In the genomic region with DNA sequence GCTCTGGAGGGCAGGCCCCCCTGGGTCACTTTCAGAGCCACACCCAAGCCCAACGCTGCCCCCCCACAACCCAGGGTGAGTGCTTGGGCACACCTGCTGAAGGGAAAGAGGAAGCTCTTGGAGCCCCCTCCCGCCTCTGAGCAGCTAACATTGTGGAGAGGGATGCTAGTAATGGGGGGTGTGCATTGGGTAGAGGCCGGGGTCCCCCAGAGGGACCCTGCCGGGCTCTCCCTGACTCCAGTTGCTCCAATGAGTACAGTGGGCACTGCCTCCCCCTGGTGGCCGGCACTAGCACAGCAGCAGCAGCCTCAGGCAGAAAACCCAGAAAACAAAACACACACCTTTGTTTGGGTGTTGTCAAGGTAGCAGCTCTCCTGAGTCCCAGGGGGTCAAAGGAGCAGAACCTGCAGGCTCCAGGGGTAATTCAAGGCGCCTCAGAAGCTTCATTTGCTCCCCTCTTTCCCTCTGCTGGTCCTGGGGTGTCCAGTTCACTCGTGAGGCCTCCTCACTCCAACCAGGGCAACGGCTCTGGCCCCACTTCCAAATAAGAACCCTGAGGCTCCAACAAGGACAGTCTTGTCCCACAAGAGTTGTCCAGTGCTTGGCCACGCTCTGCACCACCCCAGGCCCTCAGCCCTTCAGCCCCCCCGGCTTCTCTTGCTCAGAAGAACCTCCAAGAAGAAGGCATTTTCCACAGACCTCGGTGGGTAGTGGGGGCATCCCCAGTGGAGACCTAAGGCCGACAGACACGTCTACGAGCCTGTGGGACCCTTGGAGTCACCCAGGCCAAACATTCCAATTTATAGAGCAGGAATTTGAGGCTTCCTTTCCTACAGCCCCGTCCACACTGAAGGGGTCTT, we compare ENCODE assay signal across 1 cellular context.
TF ChIP-seq lines count a peak whose summit lies in the region.

No MANE protein-coding gene starts in this region.

TF ChIP-seq in K562, 482 proteins besides CTCF, POLR2A, EP300 and RAD21 (continued from another document and continues in another):
- TF ChIP-seq, protein P1, sequence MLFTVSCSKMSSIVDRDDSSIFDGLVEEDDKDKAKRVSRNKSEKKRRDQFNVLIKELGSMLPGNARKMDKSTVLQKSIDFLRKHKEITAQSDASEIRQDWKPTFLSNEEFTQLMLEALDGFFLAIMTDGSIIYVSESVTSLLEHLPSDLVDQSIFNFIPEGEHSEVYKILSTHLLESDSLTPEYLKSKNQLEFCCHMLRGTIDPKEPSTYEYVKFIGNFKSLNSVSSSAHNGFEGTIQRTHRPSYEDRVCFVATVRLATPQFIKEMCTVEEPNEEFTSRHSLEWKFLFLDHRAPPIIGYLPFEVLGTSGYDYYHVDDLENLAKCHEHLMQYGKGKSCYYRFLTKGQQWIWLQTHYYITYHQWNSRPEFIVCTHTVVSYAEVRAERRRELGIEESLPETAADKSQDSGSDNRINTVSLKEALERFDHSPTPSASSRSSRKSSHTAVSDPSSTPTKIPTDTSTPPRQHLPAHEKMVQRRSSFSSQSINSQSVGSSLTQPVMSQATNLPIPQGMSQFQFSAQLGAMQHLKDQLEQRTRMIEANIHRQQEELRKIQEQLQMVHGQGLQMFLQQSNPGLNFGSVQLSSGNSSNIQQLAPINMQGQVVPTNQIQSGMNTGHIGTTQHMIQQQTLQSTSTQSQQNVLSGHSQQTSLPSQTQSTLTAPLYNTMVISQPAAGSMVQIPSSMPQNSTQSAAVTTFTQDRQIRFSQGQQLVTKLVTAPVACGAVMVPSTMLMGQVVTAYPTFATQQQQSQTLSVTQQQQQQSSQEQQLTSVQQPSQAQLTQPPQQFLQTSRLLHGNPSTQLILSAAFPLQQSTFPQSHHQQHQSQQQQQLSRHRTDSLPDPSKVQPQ (CRISPR knock-in tag; IDR thresholded peaks at IDR 0.05; ENCODE audit: borderline replicate concordance): no peak
- TF ChIP-seq ZNF57 (CRISPR knock-in tag; IDR thresholded peaks at IDR 0.05) (no peak), BCL6 (CRISPR knock-in tag; IDR thresholded peaks at IDR 0.05) (no peak), CC2D1A (IDR thresholded peaks at IDR 0.05) (0 out of 2 replicates have a peak, but pooled peaks have one; percentile 51), XRCC5 (IDR thresholded peaks at IDR 0.05; ENCODE audit: low read depth, low read length) (peak; percentile 89), FIP1L1 (IDR thresholded peaks at IDR 0.05; ENCODE audit: low read depth, low read length, poor library complexity, severe bottlenecking) (peak; percentile 31), FOXK2 (conservative IDR thresholded peaks at IDR 0.05 in 1 of 2, IDR thresholded peaks at IDR 0.05 in 1 of 2; ENCODE audit: low read depth in 2 of 2) (no peak), L3MBTL2 (IDR thresholded peaks at IDR 0.05) (0 out of 2 replicates have a peak, but pooled peaks have one; percentile 14), KHSRP (IDR thresholded peaks at IDR 0.05) (no peak), C11orf30 (IDR thresholded peaks at IDR 0.05; ENCODE audit: low read depth) (no peak), FOXA3 (CRISPR knock-in tag; conservative IDR thresholded peaks at IDR 0.05 in 1 of 2, IDR thresholded peaks at IDR 0.05 in 1 of 2) (no peak), RFX1 (IDR thresholded peaks at IDR 0.05) (peak; percentile 75), HNRNPL (IDR thresholded peaks at IDR 0.05; ENCODE audit: low read depth, low read length) (no peak), ZNF41 (CRISPR knock-in tag; conservative IDR thresholded peaks at IDR 0.05) (0 out of 2 replicates have a peak, but pooled peaks have one; percentile 21), TAF7 (tag; IDR thresholded peaks at IDR 0.05) (no peak), ZC3H11A (IDR thresholded peaks at IDR 0.05; ENCODE audit: low read depth, low read length) (no peak), POLR2G (IDR thresholded peaks at IDR 0.05; ENCODE audit: low read depth, low read length) (peak; percentile 69)
- TF ChIP-seq, protein P2, sequence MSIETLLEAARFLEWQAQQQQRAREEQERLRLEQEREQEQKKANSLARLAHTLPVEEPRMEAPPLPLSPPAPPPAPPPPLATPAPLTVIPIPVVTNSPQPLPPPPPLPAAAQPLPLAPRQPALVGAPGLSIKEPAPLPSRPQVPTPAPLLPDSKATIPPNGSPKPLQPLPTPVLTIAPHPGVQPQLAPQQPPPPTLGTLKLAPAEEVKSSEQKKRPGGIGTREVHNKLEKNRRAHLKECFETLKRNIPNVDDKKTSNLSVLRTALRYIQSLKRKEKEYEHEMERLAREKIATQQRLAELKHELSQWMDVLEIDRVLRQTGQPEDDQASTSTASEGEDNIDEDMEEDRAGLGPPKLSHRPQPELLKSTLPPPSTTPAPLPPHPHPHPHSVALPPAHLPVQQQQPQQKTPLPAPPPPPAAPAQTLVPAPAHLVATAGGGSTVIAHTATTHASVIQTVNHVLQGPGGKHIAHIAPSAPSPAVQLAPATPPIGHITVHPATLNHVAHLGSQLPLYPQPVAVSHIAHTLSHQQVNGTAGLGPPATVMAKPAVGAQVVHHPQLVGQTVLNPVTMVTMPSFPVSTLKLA (conservative IDR thresholded peaks at IDR 0.05): 0 out of 4 replicates have a peak, but pooled peaks have one; percentile 9 to 16
- TF ChIP-seq, protein P3, sequence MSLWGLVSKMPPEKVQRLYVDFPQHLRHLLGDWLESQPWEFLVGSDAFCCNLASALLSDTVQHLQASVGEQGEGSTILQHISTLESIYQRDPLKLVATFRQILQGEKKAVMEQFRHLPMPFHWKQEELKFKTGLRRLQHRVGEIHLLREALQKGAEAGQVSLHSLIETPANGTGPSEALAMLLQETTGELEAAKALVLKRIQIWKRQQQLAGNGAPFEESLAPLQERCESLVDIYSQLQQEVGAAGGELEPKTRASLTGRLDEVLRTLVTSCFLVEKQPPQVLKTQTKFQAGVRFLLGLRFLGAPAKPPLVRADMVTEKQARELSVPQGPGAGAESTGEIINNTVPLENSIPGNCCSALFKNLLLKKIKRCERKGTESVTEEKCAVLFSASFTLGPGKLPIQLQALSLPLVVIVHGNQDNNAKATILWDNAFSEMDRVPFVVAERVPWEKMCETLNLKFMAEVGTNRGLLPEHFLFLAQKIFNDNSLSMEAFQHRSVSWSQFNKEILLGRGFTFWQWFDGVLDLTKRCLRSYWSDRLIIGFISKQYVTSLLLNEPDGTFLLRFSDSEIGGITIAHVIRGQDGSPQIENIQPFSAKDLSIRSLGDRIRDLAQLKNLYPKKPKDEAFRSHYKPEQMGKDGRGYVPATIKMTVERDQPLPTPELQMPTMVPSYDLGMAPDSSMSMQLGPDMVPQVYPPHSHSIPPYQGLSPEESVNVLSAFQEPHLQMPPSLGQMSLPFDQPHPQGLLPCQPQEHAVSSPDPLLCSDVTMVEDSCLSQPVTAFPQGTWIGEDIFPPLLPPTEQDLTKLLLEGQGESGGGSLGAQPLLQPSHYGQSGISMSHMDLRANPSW (CRISPR knock-in tag; IDR thresholded peaks at IDR 0.05): no peak
- TF ChIP-seq, protein P4, sequence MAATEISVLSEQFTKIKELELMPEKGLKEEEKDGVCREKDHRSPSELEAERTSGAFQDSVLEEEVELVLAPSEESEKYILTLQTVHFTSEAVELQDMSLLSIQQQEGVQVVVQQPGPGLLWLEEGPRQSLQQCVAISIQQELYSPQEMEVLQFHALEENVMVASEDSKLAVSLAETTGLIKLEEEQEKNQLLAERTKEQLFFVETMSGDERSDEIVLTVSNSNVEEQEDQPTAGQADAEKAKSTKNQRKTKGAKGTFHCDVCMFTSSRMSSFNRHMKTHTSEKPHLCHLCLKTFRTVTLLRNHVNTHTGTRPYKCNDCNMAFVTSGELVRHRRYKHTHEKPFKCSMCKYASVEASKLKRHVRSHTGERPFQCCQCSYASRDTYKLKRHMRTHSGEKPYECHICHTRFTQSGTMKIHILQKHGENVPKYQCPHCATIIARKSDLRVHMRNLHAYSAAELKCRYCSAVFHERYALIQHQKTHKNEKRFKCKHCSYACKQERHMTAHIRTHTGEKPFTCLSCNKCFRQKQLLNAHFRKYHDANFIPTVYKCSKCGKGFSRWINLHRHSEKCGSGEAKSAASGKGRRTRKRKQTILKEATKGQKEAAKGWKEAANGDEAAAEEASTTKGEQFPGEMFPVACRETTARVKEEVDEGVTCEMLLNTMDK (IDR thresholded peaks at IDR 0.05; ENCODE audit: borderline replicate concordance, insufficient read depth, low read depth, low read length, poor library complexity, severe bottlenecking): peak; percentile 37
- TF ChIP-seq, protein P5, sequence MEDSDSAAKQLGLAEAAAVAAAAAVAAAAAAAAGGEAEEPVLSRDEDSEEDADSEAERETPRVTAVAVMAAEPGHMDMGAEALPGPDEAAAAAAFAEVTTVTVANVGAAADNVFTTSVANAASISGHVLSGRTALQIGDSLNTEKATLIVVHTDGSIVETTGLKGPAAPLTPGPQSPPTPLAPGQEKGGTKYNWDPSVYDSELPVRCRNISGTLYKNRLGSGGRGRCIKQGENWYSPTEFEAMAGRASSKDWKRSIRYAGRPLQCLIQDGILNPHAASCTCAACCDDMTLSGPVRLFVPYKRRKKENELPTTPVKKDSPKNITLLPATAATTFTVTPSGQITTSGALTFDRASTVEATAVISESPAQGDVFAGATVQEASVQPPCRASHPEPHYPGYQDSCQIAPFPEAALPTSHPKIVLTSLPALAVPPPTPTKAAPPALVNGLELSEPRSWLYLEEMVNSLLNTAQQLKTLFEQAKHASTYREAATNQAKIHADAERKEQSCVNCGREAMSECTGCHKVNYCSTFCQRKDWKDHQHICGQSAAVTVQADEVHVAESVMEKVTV (CRISPR knock-in tag; IDR thresholded peaks at IDR 0.05): peak; percentile 79
- TF ChIP-seq, protein P6, sequence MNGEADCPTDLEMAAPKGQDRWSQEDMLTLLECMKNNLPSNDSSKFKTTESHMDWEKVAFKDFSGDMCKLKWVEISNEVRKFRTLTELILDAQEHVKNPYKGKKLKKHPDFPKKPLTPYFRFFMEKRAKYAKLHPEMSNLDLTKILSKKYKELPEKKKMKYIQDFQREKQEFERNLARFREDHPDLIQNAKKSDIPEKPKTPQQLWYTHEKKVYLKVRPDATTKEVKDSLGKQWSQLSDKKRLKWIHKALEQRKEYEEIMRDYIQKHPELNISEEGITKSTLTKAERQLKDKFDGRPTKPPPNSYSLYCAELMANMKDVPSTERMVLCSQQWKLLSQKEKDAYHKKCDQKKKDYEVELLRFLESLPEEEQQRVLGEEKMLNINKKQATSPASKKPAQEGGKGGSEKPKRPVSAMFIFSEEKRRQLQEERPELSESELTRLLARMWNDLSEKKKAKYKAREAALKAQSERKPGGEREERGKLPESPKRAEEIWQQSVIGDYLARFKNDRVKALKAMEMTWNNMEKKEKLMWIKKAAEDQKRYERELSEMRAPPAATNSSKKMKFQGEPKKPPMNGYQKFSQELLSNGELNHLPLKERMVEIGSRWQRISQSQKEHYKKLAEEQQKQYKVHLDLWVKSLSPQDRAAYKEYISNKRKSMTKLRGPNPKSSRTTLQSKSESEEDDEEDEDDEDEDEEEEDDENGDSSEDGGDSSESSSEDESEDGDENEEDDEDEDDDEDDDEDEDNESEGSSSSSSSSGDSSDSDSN (IDR thresholded peaks at IDR 0.05; ENCODE audit: borderline replicate concordance in 1 of 2, low read depth in 2 of 2, low read length in 2 of 2): peak in 1 of 2 experiments; percentile 84; a peak in 2 of 4 replicates
- TF ChIP-seq, protein P7, sequence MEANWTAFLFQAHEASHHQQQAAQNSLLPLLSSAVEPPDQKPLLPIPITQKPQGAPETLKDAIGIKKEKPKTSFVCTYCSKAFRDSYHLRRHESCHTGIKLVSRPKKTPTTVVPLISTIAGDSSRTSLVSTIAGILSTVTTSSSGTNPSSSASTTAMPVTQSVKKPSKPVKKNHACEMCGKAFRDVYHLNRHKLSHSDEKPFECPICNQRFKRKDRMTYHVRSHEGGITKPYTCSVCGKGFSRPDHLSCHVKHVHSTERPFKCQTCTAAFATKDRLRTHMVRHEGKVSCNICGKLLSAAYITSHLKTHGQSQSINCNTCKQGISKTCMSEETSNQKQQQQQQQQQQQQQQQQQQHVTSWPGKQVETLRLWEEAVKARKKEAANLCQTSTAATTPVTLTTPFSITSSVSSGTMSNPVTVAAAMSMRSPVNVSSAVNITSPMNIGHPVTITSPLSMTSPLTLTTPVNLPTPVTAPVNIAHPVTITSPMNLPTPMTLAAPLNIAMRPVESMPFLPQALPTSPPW (CRISPR knock-in tag; IDR thresholded peaks at IDR 0.05): peak; percentile 63; the same call in 1 of the 2 replicates
- TF ChIP-seq, protein P8, sequence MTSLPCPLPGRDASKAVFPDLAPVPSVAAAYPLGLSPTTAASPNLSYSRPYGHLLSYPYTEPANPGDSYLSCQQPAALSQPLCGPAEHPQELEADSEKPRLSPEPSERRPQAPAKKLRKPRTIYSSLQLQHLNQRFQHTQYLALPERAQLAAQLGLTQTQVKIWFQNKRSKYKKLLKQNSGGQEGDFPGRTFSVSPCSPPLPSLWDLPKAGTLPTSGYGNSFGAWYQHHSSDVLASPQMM (CRISPR knock-in tag; IDR thresholded peaks at IDR 0.05): no peak
- TF ChIP-seq, protein P9, sequence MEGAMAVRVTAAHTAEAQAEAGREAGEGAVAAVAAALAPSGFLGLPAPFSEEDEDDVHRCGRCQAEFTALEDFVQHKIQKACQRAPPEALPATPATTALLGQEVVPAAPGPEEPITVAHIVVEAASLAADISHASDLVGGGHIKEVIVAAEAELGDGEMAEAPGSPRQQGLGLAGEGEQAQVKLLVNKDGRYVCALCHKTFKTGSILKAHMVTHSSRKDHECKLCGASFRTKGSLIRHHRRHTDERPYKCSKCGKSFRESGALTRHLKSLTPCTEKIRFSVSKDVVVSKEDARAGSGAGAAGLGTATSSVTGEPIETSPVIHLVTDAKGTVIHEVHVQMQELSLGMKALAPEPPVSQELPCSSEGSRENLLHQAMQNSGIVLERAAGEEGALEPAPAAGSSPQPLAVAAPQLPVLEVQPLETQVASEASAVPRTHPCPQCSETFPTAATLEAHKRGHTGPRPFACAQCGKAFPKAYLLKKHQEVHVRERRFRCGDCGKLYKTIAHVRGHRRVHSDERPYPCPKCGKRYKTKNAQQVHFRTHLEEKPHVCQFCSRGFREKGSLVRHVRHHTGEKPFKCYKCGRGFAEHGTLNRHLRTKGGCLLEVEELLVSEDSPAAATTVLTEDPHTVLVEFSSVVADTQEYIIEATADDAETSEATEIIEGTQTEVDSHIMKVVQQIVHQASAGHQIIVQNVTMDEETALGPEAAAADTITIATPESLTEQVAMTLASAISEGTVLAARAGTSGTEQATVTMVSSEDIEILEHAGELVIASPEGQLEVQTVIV (CRISPR knock-in tag; IDR thresholded peaks at IDR 0.05; ENCODE audit: borderline replicate concordance): peak; percentile 45; the same call in 1 of the 2 replicates
